In the genomic region with DNA sequence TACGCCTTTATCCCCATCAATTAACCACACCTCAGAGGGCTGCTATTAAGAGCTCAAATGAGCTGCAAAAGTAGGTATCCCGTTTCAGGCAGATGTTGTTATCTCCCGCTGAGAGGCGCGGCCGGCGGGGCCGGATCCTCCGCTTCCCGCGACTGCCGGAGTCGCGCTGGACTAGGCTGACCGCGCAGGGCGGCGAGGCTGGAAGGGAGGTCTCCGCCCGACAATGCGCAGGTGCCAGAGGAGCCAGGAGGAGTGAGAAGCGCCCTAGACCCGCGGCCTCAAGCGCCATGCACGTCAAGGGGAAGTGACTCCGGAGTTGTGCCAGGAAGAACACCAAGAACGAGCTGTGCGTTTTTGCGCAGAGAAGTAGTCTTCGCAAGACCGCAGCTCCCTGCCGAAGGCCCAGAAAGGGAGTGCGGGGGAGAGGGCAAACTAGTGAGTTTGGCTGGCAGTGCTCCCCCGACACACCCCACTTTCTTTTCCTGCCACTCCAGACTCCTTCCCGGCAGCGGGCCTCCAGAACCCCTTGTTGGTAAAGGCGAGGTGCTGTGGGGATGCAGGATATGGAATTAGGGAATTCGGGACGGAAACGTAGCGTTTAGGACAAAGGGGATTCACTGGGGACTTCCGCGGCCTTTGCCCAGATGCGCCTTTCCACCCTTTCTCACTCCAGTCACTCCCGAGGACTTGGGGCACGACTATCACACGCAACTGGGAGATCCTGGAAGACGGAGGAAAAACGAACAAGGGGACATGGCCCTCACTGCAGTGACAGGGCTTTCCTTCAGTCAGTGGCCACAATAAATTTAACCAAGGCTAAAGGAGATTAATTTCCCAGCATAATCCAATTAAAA, we compare ENCODE assay signal across 12 cellular contexts. TPM values are rescaled to one million over a fixed set of nuclear protein-coding genes. Genes with fewer than 3 reads are reported as not detected.
A peak's percentile ranks its signal among the peaks of the same experiment; 100 is the strongest.
DNase-seq lines count a peak whose midpoint lies in the region; ATAC-seq, FAIRE-seq and TF ChIP-seq lines count a peak whose summit lies in the region.
"Had no signal": no experiment of that assay in that cellular context is flagged by ENCODE, and none has a peak within 500 bp of the region (broad histone marks: within the 10 kb centered on the region; RNA-seq: fewer than 3 reads in every experiment).

No MANE protein-coding gene starts in this region.

- H3K36me3 ChIP-seq in left ventricle myocardium inferior (no peaks in the 10 kb centered on the region), HepG2 (replicated peaks in 1 of 2; ENCODE audit: control insufficient read depth in 1 of 2, insufficient read depth in 2 of 2, low read length in 2 of 2) (no peaks in the 10 kb centered on the region), vagina (no peaks in the 10 kb centered on the region)

- FAIRE-seq in HepG2 (lab: Jason Lieb, UNC), result no peak

- H3K4me1 ChIP-seq in left ventricle myocardium inferior (peaks cover 22% of the 10 kb centered on the region), HepG2 (ENCODE audit: insufficient read depth, low read length) (peaks cover 16% of the 10 kb centered on the region), vagina (peaks cover 9% of the 10 kb centered on the region)

- DNase-seq in left ventricle myocardium inferior (no peak), Right ventricle myocardium inferior (ENCODE audit: missing footprints) (no peak), HepG2 (ENCODE audit: low spot score) (no peak), vagina (ENCODE audit: extremely low spot score in 2 of 2) (peak in 1 of 2 donors; percentile 83)
- DNase-seq: CD4-positive, CD25-positive, alpha-beta regulatory T cell; foreskin melanocyte; NCI-H1048 had no signal

- H3K27me3 ChIP-seq in left ventricle myocardium inferior (ENCODE audit: low read depth), result peaks cover 100% of the 10 kb centered on the region
- H3K27me3 ChIP-seq in HepG2 (ENCODE audit: control insufficient read depth in 1 of 2, insufficient read depth in 2 of 2, low read length in 2 of 2), result peaks cover 6 to 19% of the 10 kb centered on the region in 2 experiments; a peak in 4 of 5 replicates
- no peaks in the 10 kb centered on the region for H3K27me3 ChIP-seq in vagina

- H3K27ac ChIP-seq in left ventricle myocardium inferior (replicated peaks) (no peak overlapping the region), cingulate gyrus (ENCODE audit: low read depth, low read length) (peak overlapping the region; percentile 39), HepG2 (ENCODE audit: extremely low read length, insufficient read depth, low read length) (no peak overlapping the region), vagina (peak overlapping the region; percentile 28)
- H3K27ac ChIP-seq: skin epidermis had no signal

- H3K4me3 ChIP-seq in left ventricle myocardium inferior, result peak overlapping the region; percentile 40
- peak overlapping the region in 1 of 3 experiments; percentile 56; a peak in 1 of 6 replicates for H3K4me3 ChIP-seq in HepG2 (replicated peaks in 1 of 3; ENCODE audit: insufficient read depth in 1 of 3, low read depth in 2 of 3, low read length in 3 of 3)
- H3K4me3 ChIP-seq in vagina, result peak overlapping the region; percentile 17 to 25

- no peak for ATAC-seq in Right ventricle myocardium inferior
- peak; percentile 74 for ATAC-seq in HepG2
- no peak for ATAC-seq in GM18907 (IDR thresholded peaks at IDR 0.05; ENCODE audit: unreplicated experiment)
- ATAC-seq in GM21576 (IDR thresholded peaks at IDR 0.05; ENCODE audit: unreplicated experiment), result no peak
- ATAC-seq in GM21447 (IDR thresholded peaks at IDR 0.05; ENCODE audit: unreplicated experiment), result no peak

- intact Hi-C loops in left ventricle myocardium inferior (cut with micrococcal nuclease) (no loop called here), Right ventricle myocardium inferior (cut with DNase I) (no loop called here), HepG2 (cut with micrococcal nuclease; ENCODE audit: unreplicated experiment) (no loop called here), vagina (cut with DNase I) (loop anchor here (2.0 to 10.0 kb wide), 2 partner anchors 38 to 232 kb away; no protein-coding TSS in a partner anchor)

- WGBS in HepG2 (ENCODE audit: low lambda C conversion rate), result 59% methylated on average over 39 of the region's 50 CpGs

- TF ChIP-seq CTCF in left ventricle myocardium inferior (IDR thresholded peaks at IDR 0.05; ENCODE audit: borderline replicate concordance), result no peak
- TF ChIP-seq CTCF in HepG2 (CRISPR knock-in tag; IDR thresholded peaks at IDR 0.05), result no peak
- TF ChIP-seq CTCF in vagina (IDR thresholded peaks at IDR 0.05), result no peak

- H3K9ac ChIP-seq in HepG2 (ENCODE audit: insufficient read depth, low read depth, low read length), result no peak overlapping the region

- no peak for TF ChIP-seq RAD21 in HepG2 (CRISPR knock-in tag; IDR thresholded peaks at IDR 0.05)

- in situ Hi-C loops in HepG2 (cut with HindIII; ENCODE audit: extremely low pct_ligation_motif_present, low pct_unique_long_range_greater_than_20kb), result no loop called here

- H3K4me2 ChIP-seq in HepG2 (ENCODE audit: low read depth, low read length), result peak overlapping the region; percentile 63

- TF ChIP-seq POLR2A in HepG2 (IDR thresholded peaks at IDR 0.05; ENCODE audit: insufficient read depth in 1 of 2, low read depth in 2 of 2, low read length in 2 of 2) (no peak), vagina (IDR thresholded peaks at IDR 0.05) (no peak)

- H3K9me3 ChIP-seq in left ventricle myocardium inferior (replicated peaks), result no peaks in the 10 kb centered on the region
- no peaks in the 10 kb centered on the region for H3K9me3 ChIP-seq in HepG2 (ENCODE audit: low read length)
- no peaks in the 10 kb centered on the region for H3K9me3 ChIP-seq in vagina

- CTCF ChIA-PET in HepG2 (lab: Yijun Ruan, JAX; ENCODE audit: low intra/inter-chr PET ratio, low total read pairs), result no interaction called here

- TF ChIP-seq EP300 in HepG2 (IDR thresholded peaks at IDR 0.05; ENCODE audit: low read depth in 2 of 2, low read length in 2 of 2), result no peak
- TF ChIP-seq EP300 in HepG2 (CRISPR knock-in tag; IDR thresholded peaks at IDR 0.05; ENCODE audit: borderline replicate concordance), result no peak

- POLR2A ChIA-PET in HepG2 (lab: Yijun Ruan, JAX), result interaction anchor here (1.3 kb wide), 1 partner anchor 10 kb away, joined by 3 read pairs; a partner anchor contains a TSS

- peaks cover 3% of the 10 kb centered on the region for H4K20me1 ChIP-seq in HepG2 (ENCODE audit: insufficient read depth, low read length)

- BruUV-seq in HepG2 (replicated peaks; lab: Mats Ljungman, UMichigan), result no TSS peak

- H3K79me2 ChIP-seq in HepG2 (ENCODE audit: insufficient read depth, low read length), result no peaks in the 10 kb centered on the region

- H2AFZ ChIP-seq in HepG2 (ENCODE audit: low read length), result no peak overlapping the region

RNA-seq across cellular contexts. Expression of a gene that starts 8.0 kb away (rescaled TPM):
- total RNA-seq in left ventricle myocardium inferior (0.60 TPM), Right ventricle myocardium inferior (0.60 TPM), HepG2 (2016; rRNA removed; fragmentation: Illumina TruSeq; extraction: Trizol) (2.1 and 2.8 TPM in 2 replicates), vagina (22.3 TPM)
- total RNA-seq in HepG2 (2016; cell fraction: cytosol; rRNA removed; fragmentation: Illumina TruSeq; extraction: Trizol; ENCODE audit: low read depth), result 2.5 and 2.7 TPM in 2 replicates
- 0.64 and 1.1 TPM in 2 replicates for total RNA-seq in HepG2 (2016; cell fraction: insoluble cytoplasmic fraction; rRNA removed; fragmentation: Illumina TruSeq; extraction: Trizol)
- 3.5 and 3.7 TPM in 2 replicates for total RNA-seq in HepG2 (2016; cell fraction: membrane; rRNA removed; fragmentation: Illumina TruSeq; extraction: Trizol)
- total RNA-seq in HepG2 (2016; cell fraction: nucleus; rRNA removed; fragmentation: Illumina TruSeq; extraction: Trizol), result 3.5 and 4.9 TPM in 2 replicates
- 2.8 and 3.1 TPM in 2 replicates for polyA plus RNA-seq in HepG2 (2011; rRNA removed)
- polyA plus RNA-seq in HepG2 (2011; cell fraction: cytosol; rRNA removed), result 1.1 and 2.4 TPM in 2 replicates
- 2.9 and 5.9 TPM in 2 replicates for polyA plus RNA-seq in HepG2 (2011; cell fraction: nucleus; rRNA removed)
- 5.1 and 7.3 TPM in 2 replicates for polyA plus RNA-seq in HepG2 (2012)
- polyA plus RNA-seq in HepG2 (2016; cell fraction: cytosol; fragmentation: Illumina TruSeq; extraction: Trizol; ENCODE audit: low read depth), result 3.6 and 4.1 TPM in 2 replicates
- polyA plus RNA-seq in HepG2 (2016; cell fraction: insoluble cytoplasmic fraction; fragmentation: Illumina TruSeq; extraction: Trizol; ENCODE audit: low read depth), result 0.48 and 2.3 TPM in 2 replicates
- polyA plus RNA-seq in HepG2 (2016; cell fraction: membrane; fragmentation: Illumina TruSeq; extraction: Trizol; ENCODE audit: low read depth), result 2.6 and 5.7 TPM in 2 replicates
- polyA plus RNA-seq in HepG2 (2016; cell fraction: nucleus; fragmentation: Illumina TruSeq; extraction: Trizol; ENCODE audit: insufficient read depth, low read depth), result 2.3 and 2.9 TPM in 2 replicates
- 2.2 and 4.6 TPM in 2 replicates for polyA minus RNA-seq in HepG2 (2011; rRNA and poly(A)+ RNA removed; ENCODE audit: low replicate concordance)
- polyA minus RNA-seq in HepG2 (2011; cell fraction: cytosol; rRNA and poly(A)+ RNA removed), result 2.1 TPM in 1 of 2 replicates, not detected in the other
- 27.3 and 33.1 TPM in 2 replicates for polyA minus RNA-seq in HepG2 (2011; cell fraction: nucleus; rRNA and poly(A)+ RNA removed)
- total RNA-seq: CD4-positive, CD25-positive, alpha-beta regulatory T cell had no signal
- polyA plus RNA-seq: CD4-positive, CD25-positive, alpha-beta regulatory T cell had no signal

RNA-seq across cellular contexts. Expression of a gene that starts 10.0 kb away (rescaled TPM):
- total RNA-seq in left ventricle myocardium inferior (0.47 TPM), Right ventricle myocardium inferior (1.3 TPM), HepG2 (2016; rRNA removed; fragmentation: Illumina TruSeq; extraction: Trizol) (14.0 and 17.1 TPM in 2 replicates), vagina (97.2 TPM)
- total RNA-seq in HepG2 (2016; cell fraction: cytosol; rRNA removed; fragmentation: Illumina TruSeq; extraction: Trizol; ENCODE audit: low read depth), result 4.3 and 4.6 TPM in 2 replicates
- 12.7 and 15.6 TPM in 2 replicates for total RNA-seq in HepG2 (2016; cell fraction: insoluble cytoplasmic fraction; rRNA removed; fragmentation: Illumina TruSeq; extraction: Trizol)
- total RNA-seq in HepG2 (2016; cell fraction: membrane; rRNA removed; fragmentation: Illumina TruSeq; extraction: Trizol), result 12.0 and 12.1 TPM in 2 replicates
- 14.7 and 16.7 TPM in 2 replicates for total RNA-seq in HepG2 (2016; cell fraction: nucleus; rRNA removed; fragmentation: Illumina TruSeq; extraction: Trizol)
- polyA plus RNA-seq in HepG2 (2011; rRNA removed), result 59.7 and 76.5 TPM in 2 replicates
- polyA plus RNA-seq in HepG2 (2011; cell fraction: cytosol; rRNA removed), result 48.3 and 60.7 TPM in 2 replicates
- 179 and 207 TPM in 2 replicates for polyA plus RNA-seq in HepG2 (2011; cell fraction: nucleus; rRNA removed)
- 28.9 and 65.9 TPM in 2 replicates for polyA plus RNA-seq in HepG2 (2012)
- polyA plus RNA-seq in HepG2 (2016; cell fraction: cytosol; fragmentation: Illumina TruSeq; extraction: Trizol; ENCODE audit: low read depth), result 1.4 and 2.1 TPM in 2 replicates
- polyA plus RNA-seq in HepG2 (2016; cell fraction: insoluble cytoplasmic fraction; fragmentation: Illumina TruSeq; extraction: Trizol; ENCODE audit: low read depth), result 16.0 and 19.7 TPM in 2 replicates
- polyA plus RNA-seq in HepG2 (2016; cell fraction: membrane; fragmentation: Illumina TruSeq; extraction: Trizol; ENCODE audit: low read depth), result 4.8 and 5.9 TPM in 2 replicates
- 37.8 and 39.6 TPM in 2 replicates for polyA plus RNA-seq in HepG2 (2016; cell fraction: nucleus; fragmentation: Illumina TruSeq; extraction: Trizol; ENCODE audit: insufficient read depth, low read depth)
- 62.1 and 114 TPM in 2 replicates for polyA minus RNA-seq in HepG2 (2011; rRNA and poly(A)+ RNA removed; ENCODE audit: low replicate concordance)
- polyA minus RNA-seq in HepG2 (2011; cell fraction: cytosol; rRNA and poly(A)+ RNA removed), result 46.9 and 57.0 TPM in 2 replicates
- polyA minus RNA-seq in HepG2 (2011; cell fraction: nucleus; rRNA and poly(A)+ RNA removed), result 29.7 and 42.6 TPM in 2 replicates
- total RNA-seq: CD4-positive, CD25-positive, alpha-beta regulatory T cell had no signal
- polyA plus RNA-seq: CD4-positive, CD25-positive, alpha-beta regulatory T cell had no signal

Comparison
In these comparisons a context has a peak if more than half of its experiments do, and no peak if none do; other contexts are left out.
1. H3K27ac ChIP-seq: peak in cingulate gyrus (single experiment) and vagina (single experiment); none in left ventricle myocardium inferior (single experiment) and HepG2 (single experiment).